ENCODE assay signal across 1 cellular context in the genomic region with DNA sequence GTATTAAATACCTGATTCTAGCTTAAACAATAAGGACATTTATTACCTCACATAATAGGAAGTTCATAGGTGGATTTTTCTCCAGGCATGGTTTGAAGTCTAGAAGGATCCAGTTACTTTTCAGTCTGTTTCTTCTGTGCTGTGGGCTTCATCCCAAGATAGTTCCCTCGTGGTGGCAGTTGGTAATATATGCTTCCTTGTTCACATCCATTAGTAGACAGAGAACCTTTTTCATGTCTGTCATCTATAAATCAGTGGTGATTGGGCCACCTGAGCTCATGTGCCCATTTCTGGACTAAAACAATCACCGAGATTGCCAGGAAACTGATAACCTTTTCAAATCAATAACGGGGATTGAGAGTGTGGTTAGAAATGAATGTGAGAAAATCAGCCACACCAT.
TF ChIP-seq lines count a peak whose summit lies in the region.

No MANE protein-coding gene starts in this region.

TF ChIP-seq in K562, 482 proteins besides CTCF, POLR2A, EP300 and RAD21 (continued from another document):
- TF ChIP-seq, protein P1, sequence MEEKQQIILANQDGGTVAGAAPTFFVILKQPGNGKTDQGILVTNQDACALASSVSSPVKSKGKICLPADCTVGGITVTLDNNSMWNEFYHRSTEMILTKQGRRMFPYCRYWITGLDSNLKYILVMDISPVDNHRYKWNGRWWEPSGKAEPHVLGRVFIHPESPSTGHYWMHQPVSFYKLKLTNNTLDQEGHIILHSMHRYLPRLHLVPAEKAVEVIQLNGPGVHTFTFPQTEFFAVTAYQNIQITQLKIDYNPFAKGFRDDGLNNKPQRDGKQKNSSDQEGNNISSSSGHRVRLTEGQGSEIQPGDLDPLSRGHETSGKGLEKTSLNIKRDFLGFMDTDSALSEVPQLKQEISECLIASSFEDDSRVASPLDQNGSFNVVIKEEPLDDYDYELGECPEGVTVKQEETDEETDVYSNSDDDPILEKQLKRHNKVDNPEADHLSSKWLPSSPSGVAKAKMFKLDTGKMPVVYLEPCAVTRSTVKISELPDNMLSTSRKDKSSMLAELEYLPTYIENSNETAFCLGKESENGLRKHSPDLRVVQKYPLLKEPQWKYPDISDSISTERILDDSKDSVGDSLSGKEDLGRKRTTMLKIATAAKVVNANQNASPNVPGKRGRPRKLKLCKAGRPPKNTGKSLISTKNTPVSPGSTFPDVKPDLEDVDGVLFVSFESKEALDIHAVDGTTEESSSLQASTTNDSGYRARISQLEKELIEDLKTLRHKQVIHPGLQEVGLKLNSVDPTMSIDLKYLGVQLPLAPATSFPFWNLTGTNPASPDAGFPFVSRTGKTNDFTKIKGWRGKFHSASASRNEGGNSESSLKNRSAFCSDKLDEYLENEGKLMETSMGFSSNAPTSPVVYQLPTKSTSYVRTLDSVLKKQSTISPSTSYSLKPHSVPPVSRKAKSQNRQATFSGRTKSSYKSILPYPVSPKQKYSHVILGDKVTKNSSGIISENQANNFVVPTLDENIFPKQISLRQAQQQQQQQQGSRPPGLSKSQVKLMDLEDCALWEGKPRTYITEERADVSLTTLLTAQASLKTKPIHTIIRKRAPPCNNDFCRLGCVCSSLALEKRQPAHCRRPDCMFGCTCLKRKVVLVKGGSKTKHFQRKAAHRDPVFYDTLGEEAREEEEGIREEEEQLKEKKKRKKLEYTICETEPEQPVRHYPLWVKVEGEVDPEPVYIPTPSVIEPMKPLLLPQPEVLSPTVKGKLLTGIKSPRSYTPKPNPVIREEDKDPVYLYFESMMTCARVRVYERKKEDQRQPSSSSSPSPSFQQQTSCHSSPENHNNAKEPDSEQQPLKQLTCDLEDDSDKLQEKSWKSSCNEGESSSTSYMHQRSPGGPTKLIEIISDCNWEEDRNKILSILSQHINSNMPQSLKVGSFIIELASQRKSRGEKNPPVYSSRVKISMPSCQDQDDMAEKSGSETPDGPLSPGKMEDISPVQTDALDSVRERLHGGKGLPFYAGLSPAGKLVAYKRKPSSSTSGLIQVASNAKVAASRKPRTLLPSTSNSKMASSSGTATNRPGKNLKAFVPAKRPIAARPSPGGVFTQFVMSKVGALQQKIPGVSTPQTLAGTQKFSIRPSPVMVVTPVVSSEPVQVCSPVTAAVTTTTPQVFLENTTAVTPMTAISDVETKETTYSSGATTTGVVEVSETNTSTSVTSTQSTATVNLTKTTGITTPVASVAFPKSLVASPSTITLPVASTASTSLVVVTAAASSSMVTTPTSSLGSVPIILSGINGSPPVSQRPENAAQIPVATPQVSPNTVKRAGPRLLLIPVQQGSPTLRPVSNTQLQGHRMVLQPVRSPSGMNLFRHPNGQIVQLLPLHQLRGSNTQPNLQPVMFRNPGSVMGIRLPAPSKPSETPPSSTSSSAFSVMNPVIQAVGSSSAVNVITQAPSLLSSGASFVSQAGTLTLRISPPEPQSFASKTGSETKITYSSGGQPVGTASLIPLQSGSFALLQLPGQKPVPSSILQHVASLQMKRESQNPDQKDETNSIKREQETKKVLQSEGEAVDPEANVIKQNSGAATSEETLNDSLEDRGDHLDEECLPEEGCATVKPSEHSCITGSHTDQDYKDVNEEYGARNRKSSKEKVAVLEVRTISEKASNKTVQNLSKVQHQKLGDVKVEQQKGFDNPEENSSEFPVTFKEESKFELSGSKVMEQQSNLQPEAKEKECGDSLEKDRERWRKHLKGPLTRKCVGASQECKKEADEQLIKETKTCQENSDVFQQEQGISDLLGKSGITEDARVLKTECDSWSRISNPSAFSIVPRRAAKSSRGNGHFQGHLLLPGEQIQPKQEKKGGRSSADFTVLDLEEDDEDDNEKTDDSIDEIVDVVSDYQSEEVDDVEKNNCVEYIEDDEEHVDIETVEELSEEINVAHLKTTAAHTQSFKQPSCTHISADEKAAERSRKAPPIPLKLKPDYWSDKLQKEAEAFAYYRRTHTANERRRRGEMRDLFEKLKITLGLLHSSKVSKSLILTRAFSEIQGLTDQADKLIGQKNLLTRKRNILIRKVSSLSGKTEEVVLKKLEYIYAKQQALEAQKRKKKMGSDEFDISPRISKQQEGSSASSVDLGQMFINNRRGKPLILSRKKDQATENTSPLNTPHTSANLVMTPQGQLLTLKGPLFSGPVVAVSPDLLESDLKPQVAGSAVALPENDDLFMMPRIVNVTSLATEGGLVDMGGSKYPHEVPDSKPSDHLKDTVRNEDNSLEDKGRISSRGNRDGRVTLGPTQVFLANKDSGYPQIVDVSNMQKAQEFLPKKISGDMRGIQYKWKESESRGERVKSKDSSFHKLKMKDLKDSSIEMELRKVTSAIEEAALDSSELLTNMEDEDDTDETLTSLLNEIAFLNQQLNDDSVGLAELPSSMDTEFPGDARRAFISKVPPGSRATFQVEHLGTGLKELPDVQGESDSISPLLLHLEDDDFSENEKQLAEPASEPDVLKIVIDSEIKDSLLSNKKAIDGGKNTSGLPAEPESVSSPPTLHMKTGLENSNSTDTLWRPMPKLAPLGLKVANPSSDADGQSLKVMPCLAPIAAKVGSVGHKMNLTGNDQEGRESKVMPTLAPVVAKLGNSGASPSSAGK (IDR thresholded peaks at IDR 0.05), result no peak
- TF ChIP-seq, protein P2, sequence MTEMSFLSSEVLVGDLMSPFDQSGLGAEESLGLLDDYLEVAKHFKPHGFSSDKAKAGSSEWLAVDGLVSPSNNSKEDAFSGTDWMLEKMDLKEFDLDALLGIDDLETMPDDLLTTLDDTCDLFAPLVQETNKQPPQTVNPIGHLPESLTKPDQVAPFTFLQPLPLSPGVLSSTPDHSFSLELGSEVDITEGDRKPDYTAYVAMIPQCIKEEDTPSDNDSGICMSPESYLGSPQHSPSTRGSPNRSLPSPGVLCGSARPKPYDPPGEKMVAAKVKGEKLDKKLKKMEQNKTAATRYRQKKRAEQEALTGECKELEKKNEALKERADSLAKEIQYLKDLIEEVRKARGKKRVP (CRISPR knock-in tag; IDR thresholded peaks at IDR 0.05), result no peak
- TF ChIP-seq NR2C1 (IDR thresholded peaks at IDR 0.05), result no peak
- no peak for TF ChIP-seq NR2C1 (tag; IDR thresholded peaks at IDR 0.05)
- no peak for TF ChIP-seq ID3 (CRISPR knock-in tag; IDR thresholded peaks at IDR 0.05)
- no peak for TF ChIP-seq ID3 (tag; IDR thresholded peaks at IDR 0.05)
- TF ChIP-seq SMAD4 (CRISPR knock-in tag; conservative IDR thresholded peaks at IDR 0.05), result no peak
- TF ChIP-seq ZNF239 (CRISPR knock-in tag; IDR thresholded peaks at IDR 0.05), result no peak
- TF ChIP-seq RNF2 (IDR thresholded peaks at IDR 0.05), result no peak
- TF ChIP-seq ZNF77 (CRISPR knock-in tag; IDR thresholded peaks at IDR 0.05), result no peak
- no peak for TF ChIP-seq EP400 (IDR thresholded peaks at IDR 0.05)
- no peak for TF ChIP-seq ZNF583 (CRISPR knock-in tag; IDR thresholded peaks at IDR 0.05)
TF ChIP-seq in K562: peak in this region for 0.
